In genomic region chr5:72152506-72152905, GRCh38 we compare ENCODE assay signal across 1 cellular context.
TF ChIP-seq lines count a peak whose summit lies in the region.

No MANE protein-coding gene starts in this region.

TF ChIP-seq in H1, 55 proteins besides CTCF, POLR2A, EP300 and RAD21:
- TF ChIP-seq JUND (IDR thresholded peaks at IDR 0.05; ENCODE audit: low read length): no peak
- no peak for TF ChIP-seq EGR1 (IDR thresholded peaks at IDR 0.05; ENCODE audit: borderline replicate concordance, low read depth, low read length)
- no peak for TF ChIP-seq BACH1 (IDR thresholded peaks at IDR 0.05; ENCODE audit: low read length)
- no peak for TF ChIP-seq FOSL1 (IDR thresholded peaks at IDR 0.05; ENCODE audit: insufficient read depth, low read depth, low read length)
- TF ChIP-seq PHF8 (conservative IDR thresholded peaks at IDR 0.05; ENCODE audit: low read depth, low read length): no peak
- TF ChIP-seq CREB1 (IDR thresholded peaks at IDR 0.05): no peak
- TF ChIP-seq, protein P1, sequence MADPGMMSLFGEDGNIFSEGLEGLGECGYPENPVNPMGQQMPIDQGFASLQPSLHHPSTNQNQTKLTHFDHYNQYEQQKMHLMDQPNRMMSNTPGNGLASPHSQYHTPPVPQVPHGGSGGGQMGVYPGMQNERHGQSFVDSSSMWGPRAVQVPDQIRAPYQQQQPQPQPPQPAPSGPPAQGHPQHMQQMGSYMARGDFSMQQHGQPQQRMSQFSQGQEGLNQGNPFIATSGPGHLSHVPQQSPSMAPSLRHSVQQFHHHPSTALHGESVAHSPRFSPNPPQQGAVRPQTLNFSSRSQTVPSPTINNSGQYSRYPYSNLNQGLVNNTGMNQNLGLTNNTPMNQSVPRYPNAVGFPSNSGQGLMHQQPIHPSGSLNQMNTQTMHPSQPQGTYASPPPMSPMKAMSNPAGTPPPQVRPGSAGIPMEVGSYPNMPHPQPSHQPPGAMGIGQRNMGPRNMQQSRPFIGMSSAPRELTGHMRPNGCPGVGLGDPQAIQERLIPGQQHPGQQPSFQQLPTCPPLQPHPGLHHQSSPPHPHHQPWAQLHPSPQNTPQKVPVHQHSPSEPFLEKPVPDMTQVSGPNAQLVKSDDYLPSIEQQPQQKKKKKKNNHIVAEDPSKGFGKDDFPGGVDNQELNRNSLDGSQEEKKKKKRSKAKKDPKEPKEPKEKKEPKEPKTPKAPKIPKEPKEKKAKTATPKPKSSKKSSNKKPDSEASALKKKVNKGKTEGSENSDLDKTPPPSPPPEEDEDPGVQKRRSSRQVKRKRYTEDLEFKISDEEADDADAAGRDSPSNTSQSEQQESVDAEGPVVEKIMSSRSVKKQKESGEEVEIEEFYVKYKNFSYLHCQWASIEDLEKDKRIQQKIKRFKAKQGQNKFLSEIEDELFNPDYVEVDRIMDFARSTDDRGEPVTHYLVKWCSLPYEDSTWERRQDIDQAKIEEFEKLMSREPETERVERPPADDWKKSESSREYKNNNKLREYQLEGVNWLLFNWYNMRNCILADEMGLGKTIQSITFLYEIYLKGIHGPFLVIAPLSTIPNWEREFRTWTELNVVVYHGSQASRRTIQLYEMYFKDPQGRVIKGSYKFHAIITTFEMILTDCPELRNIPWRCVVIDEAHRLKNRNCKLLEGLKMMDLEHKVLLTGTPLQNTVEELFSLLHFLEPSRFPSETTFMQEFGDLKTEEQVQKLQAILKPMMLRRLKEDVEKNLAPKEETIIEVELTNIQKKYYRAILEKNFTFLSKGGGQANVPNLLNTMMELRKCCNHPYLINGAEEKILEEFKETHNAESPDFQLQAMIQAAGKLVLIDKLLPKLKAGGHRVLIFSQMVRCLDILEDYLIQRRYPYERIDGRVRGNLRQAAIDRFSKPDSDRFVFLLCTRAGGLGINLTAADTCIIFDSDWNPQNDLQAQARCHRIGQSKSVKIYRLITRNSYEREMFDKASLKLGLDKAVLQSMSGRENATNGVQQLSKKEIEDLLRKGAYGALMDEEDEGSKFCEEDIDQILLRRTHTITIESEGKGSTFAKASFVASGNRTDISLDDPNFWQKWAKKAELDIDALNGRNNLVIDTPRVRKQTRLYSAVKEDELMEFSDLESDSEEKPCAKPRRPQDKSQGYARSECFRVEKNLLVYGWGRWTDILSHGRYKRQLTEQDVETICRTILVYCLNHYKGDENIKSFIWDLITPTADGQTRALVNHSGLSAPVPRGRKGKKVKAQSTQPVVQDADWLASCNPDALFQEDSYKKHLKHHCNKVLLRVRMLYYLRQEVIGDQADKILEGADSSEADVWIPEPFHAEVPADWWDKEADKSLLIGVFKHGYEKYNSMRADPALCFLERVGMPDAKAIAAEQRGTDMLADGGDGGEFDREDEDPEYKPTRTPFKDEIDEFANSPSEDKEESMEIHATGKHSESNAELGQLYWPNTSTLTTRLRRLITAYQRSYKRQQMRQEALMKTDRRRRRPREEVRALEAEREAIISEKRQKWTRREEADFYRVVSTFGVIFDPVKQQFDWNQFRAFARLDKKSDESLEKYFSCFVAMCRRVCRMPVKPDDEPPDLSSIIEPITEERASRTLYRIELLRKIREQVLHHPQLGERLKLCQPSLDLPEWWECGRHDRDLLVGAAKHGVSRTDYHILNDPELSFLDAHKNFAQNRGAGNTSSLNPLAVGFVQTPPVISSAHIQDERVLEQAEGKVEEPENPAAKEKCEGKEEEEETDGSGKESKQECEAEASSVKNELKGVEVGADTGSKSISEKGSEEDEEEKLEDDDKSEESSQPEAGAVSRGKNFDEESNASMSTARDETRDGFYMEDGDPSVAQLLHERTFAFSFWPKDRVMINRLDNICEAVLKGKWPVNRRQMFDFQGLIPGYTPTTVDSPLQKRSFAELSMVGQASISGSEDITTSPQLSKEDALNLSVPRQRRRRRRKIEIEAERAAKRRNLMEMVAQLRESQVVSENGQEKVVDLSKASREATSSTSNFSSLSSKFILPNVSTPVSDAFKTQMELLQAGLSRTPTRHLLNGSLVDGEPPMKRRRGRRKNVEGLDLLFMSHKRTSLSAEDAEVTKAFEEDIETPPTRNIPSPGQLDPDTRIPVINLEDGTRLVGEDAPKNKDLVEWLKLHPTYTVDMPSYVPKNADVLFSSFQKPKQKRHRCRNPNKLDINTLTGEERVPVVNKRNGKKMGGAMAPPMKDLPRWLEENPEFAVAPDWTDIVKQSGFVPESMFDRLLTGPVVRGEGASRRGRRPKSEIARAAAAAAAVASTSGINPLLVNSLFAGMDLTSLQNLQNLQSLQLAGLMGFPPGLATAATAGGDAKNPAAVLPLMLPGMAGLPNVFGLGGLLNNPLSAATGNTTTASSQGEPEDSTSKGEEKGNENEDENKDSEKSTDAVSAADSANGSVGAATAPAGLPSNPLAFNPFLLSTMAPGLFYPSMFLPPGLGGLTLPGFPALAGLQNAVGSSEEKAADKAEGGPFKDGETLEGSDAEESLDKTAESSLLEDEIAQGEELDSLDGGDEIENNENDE (IDR thresholded peaks at IDR 0.05; ENCODE audit: insufficient replicate concordance, low read length): no peak
- no peak for TF ChIP-seq SIX5 (IDR thresholded peaks at IDR 0.05; ENCODE audit: low read depth, low read length)
- no peak for TF ChIP-seq TAF1 (IDR thresholded peaks at IDR 0.05; ENCODE audit: low read depth, low read length)
